In genomic region chr6:169224185-169224695, GRCh38 we compare ENCODE assay signal across 1 cellular context.
TF ChIP-seq lines count a peak whose summit lies in the region.

No MANE protein-coding gene starts in this region.

TF ChIP-seq in K562, 482 proteins besides CTCF, POLR2A, EP300 and RAD21 (continued from another document and continues in another):
- TF ChIP-seq SFPQ (IDR thresholded peaks at IDR 0.05; ENCODE audit: low read depth, low read length) (no peak), TRIM28 (IDR thresholded peaks at IDR 0.05) (0 out of 2 replicates have a peak, but pooled peaks have one; percentile 21), CREB3 (tag; conservative IDR thresholded peaks at IDR 0.05; ENCODE audit: low read depth) (no peak), ZFP1 (CRISPR knock-in tag; IDR thresholded peaks at IDR 0.05) (no peak), ZNF184 (CRISPR knock-in tag; IDR thresholded peaks at IDR 0.05) (no peak), ESRRA (IDR thresholded peaks at IDR 0.05; ENCODE audit: borderline replicate concordance, low read depth) (peak; percentile 91), MBD1 (CRISPR knock-in tag; IDR thresholded peaks at IDR 0.05) (no peak), THRAP3 (IDR thresholded peaks at IDR 0.05; ENCODE audit: borderline replicate concordance) (no peak), ZEB2 (IDR thresholded peaks at IDR 0.05) (0 out of 2 replicates have a peak, but pooled peaks have one; percentile 21), POU5F1 (IDR thresholded peaks at IDR 0.05; ENCODE audit: borderline replicate concordance, low read depth, low read length, partially characterized antibody) (no peak), FOS (IDR thresholded peaks at IDR 0.05; ENCODE audit: extremely low read depth, insufficient read length) (peak; percentile 16), CSDE1 (IDR thresholded peaks at IDR 0.05) (no peak), ZNF655 (CRISPR knock-in tag; IDR thresholded peaks at IDR 0.05) (no peak), HDAC6 (IDR thresholded peaks at IDR 0.05; ENCODE audit: low read depth, low read length) (no peak), USF1 (CRISPR knock-in tag; IDR thresholded peaks at IDR 0.05) (no peak), THAP12 (CRISPR knock-in tag; IDR thresholded peaks at IDR 0.05) (no peak), FOSL1 (tag; conservative IDR thresholded peaks at IDR 0.05) (peak; percentile 90), GATA2 (CRISPR knock-in tag; IDR thresholded peaks at IDR 0.05) (0 out of 2 replicates have a peak, but pooled peaks have one; percentile 11), SMARCA4 (IDR thresholded peaks at IDR 0.05) (peak; percentile 48; the same call in 1 of the 2 replicates), ATF3 (IDR thresholded peaks at IDR 0.05) (peak; percentile 73), ATF3 (CRISPR knock-in tag; conservative IDR thresholded peaks at IDR 0.05) (no peak), ZKSCAN8 (CRISPR knock-in tag; IDR thresholded peaks at IDR 0.05) (no peak), THRA (IDR thresholded peaks at IDR 0.05) (no peak), ZNF717 (CRISPR knock-in tag; IDR thresholded peaks at IDR 0.05) (no peak), RREB1 (CRISPR knock-in tag; IDR thresholded peaks at IDR 0.05) (0 out of 2 replicates have a peak, but pooled peaks have one; percentile 23), CREM (IDR thresholded peaks at IDR 0.05; ENCODE audit: low read depth) (peak; percentile 34; the same call in 1 of the 2 replicates), SMARCE1 (IDR thresholded peaks at IDR 0.05) (peak; percentile 33; the same call in 1 of the 2 replicates), MNT (conservative IDR thresholded peaks at IDR 0.05) (no peak), HMG20B (CRISPR knock-in tag; IDR thresholded peaks at IDR 0.05) (no peak), KLF10 (CRISPR knock-in tag; IDR thresholded peaks at IDR 0.05) (no peak), TCF7 (IDR thresholded peaks at IDR 0.05; ENCODE audit: borderline replicate concordance) (no peak), CAMTA2 (CRISPR knock-in tag; conservative IDR thresholded peaks at IDR 0.05) (no peak), SIX5 (IDR thresholded peaks at IDR 0.05; ENCODE audit: borderline replicate concordance in 1 of 2, insufficient read depth in 1 of 2, low read depth in 1 of 2, low read length in 2 of 2) (no peak), KLF13 (tag; IDR thresholded peaks at IDR 0.05; ENCODE audit: borderline replicate concordance, low read depth) (no peak)
